Comparison of ENCODE assay signal across 8 cellular contexts in the genomic region with DNA sequence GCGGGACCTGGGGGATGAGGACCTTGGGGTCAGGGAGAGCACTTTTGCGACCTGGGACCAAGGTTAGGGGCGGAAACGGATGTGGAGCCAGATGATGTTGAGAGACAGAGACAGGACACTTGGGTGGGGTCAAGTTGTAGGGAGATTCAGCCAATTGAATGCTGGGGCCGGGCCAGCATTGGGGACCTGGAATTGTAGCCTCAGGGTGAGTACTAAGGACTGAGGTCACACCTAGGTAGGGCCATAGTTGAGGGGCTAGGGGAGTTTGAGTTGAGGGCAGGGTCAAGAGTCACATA. TPM values are rescaled to one million over a fixed set of nuclear protein-coding genes. Genes with fewer than 3 reads are reported as not detected.
DNase-seq lines count a peak whose midpoint lies in the region; ATAC-seq and TF ChIP-seq lines count a peak whose summit lies in the region.

No MANE protein-coding gene starts in this region.

- intact Hi-C loops in Panc1 (cut with micrococcal nuclease; ENCODE audit: unreplicated experiment), result no loop called here

- no peak for TF ChIP-seq CTCF in DOHH2 (IDR thresholded peaks at IDR 0.05; ENCODE audit: low read depth, low read length, poor library complexity, severe bottlenecking)
- no peak for TF ChIP-seq CTCF in Panc1 (IDR thresholded peaks at IDR 0.05)
- no peak for TF ChIP-seq CTCF in epithelial cell of esophagus (IDR thresholded peaks at IDR 0.05; ENCODE audit: insufficient read depth, low read depth, low read length, missing control alignments)
- TF ChIP-seq CTCF in GM13976 (IDR thresholded peaks at IDR 0.05; ENCODE audit: borderline replicate concordance, control extremely low read depth, extremely low read depth, insufficient read depth, missing control alignments), result no peak

- no peaks in the 10 kb centered on the region for H3K9me3 ChIP-seq in DOHH2 (ENCODE audit: control insufficient read depth, insufficient read depth, low read length)
- H3K9me3 ChIP-seq in Panc1 (ENCODE audit: control insufficient read depth, insufficient read depth, low read depth, low read length), result no peaks in the 10 kb centered on the region

- BruUV-seq in Panc1 (replicated peaks; lab: Mats Ljungman, UMichigan), result no TSS peak

- H3K27ac ChIP-seq in DOHH2 (ENCODE audit: low read depth, low read length), result peak overlapping the region; percentile 29; the same call in 1 of the 2 replicates
- peak overlapping the region; percentile 74 for H3K27ac ChIP-seq in Panc1 (ENCODE audit: low read length)

- ATAC-seq in Panc1 (no peak), HG02973 (IDR thresholded peaks at IDR 0.05; ENCODE audit: unreplicated experiment) (no peak), HG03280 (IDR thresholded peaks at IDR 0.05; ENCODE audit: unreplicated experiment) (no peak)

- DNase-seq in Panc1 (ENCODE audit: low read depth, low spot score) (no peak), epithelial cell of esophagus (ENCODE audit: low read depth) (no peak), pons (ENCODE audit: low spot score) (peak; percentile 30), GM13976 (ENCODE audit: low spot score) (no peak), AML-193 (lab: John Stamatoyannopoulos, UW) (no peak)

- CTCF ChIA-PET in Panc1 (lab: Charles Lee), result no interaction called here

- POLR2A ChIA-PET in Panc1 (lab: Charles Lee), result no interaction called here

- H3K4me1 ChIP-seq in DOHH2 (ENCODE audit: control insufficient read depth, low read length), result peaks cover 13% of the 10 kb centered on the region
- peaks cover 2% of the 10 kb centered on the region for H3K4me1 ChIP-seq in Panc1 (ENCODE audit: control insufficient read depth, insufficient read depth, low read length)

- H3K36me3 ChIP-seq in DOHH2 (ENCODE audit: control insufficient read depth, low read length) (peaks cover 7% of the 10 kb centered on the region), Panc1 (ENCODE audit: control insufficient read depth, insufficient read depth, low read length) (no peaks in the 10 kb centered on the region)

- peak overlapping the region; percentile 65 for H3K4me2 ChIP-seq in DOHH2 (ENCODE audit: low read length)

- in situ Hi-C loops in Panc1 (cut with HindIII; ENCODE audit: low pct_unique_long_range_greater_than_20kb, low sequenced_read_pairs), result no loop called here
- in situ Hi-C loops in GM13976 (cut with MboI; ENCODE audit: low sequenced_read_pairs, unreplicated experiment), result no loop called here

- H4K20me1 ChIP-seq in DOHH2 (ENCODE audit: control insufficient read depth, insufficient read depth, low read depth, low read length), result no peaks in the 10 kb centered on the region

- H3F3A ChIP-seq in DOHH2 (ENCODE audit: control insufficient read depth, insufficient read depth), result 0 out of 2 replicates have a peak, but pooled peaks cover 5% of the 10 kb centered on the region

- H3K27me3 ChIP-seq in DOHH2 (ENCODE audit: control insufficient read depth, low read length), result no peaks in the 10 kb centered on the region
- H3K27me3 ChIP-seq in Panc1 (ENCODE audit: control insufficient read depth, insufficient read depth, low read length), result no peaks in the 10 kb centered on the region

- H3K4me3 ChIP-seq in DOHH2 (ENCODE audit: low read length), result peak overlapping the region; percentile 78
- H3K4me3 ChIP-seq in Panc1 (ENCODE audit: low read depth in 2 of 2, low read length in 2 of 2), result peak overlapping the region; percentile 38 to 53
- H3K4me3 ChIP-seq in epithelial cell of esophagus (ENCODE audit: low read length), result peak overlapping the region; percentile 54

- no peaks in the 10 kb centered on the region for H3K79me2 ChIP-seq in DOHH2 (ENCODE audit: control insufficient read depth, low read length)

- H3K9me2 ChIP-seq in DOHH2 (replicated peaks; ENCODE audit: control insufficient read depth, low read length), result no peaks in the 10 kb centered on the region

RNA-seq across cellular contexts. Expression of a gene that starts 1.2 kb away (rescaled TPM):
- total RNA-seq in Panc1 (2021; ENCODE audit: unreplicated experiment), result 65.0 TPM
- polyA plus RNA-seq in Panc1 (2012; ENCODE audit: insufficient read length), result 68.6 TPM

RNA-seq across cellular contexts. Expression of a gene that starts 2.0 kb away (rescaled TPM):
- 1.6 TPM for total RNA-seq in Panc1 (2021; ENCODE audit: unreplicated experiment)
- polyA plus RNA-seq in Panc1 (2012; ENCODE audit: insufficient read length), result 0.86 TPM

RNA-seq across cellular contexts. Expression of a gene that starts 12.4 kb away (rescaled TPM):
- total RNA-seq in Panc1 (2021; ENCODE audit: unreplicated experiment), result 80.0 TPM
- 134 TPM for polyA plus RNA-seq in Panc1 (2012; ENCODE audit: insufficient read length)

RNA-seq across cellular contexts. Expression of a gene that starts 19.2 kb away (rescaled TPM):
- total RNA-seq in Panc1 (2021; ENCODE audit: unreplicated experiment), result 61.1 TPM
- 138 TPM for polyA plus RNA-seq in Panc1 (2012; ENCODE audit: insufficient read length)

RNA-seq across cellular contexts. Expression of a gene that starts 40.3 kb away (rescaled TPM):
- not detected for total RNA-seq in Panc1 (2021; ENCODE audit: unreplicated experiment)
- not detected for polyA plus RNA-seq in Panc1 (2012; ENCODE audit: insufficient read length)
